19 cellular contexts compared by ENCODE assay signal in the genomic region with DNA sequence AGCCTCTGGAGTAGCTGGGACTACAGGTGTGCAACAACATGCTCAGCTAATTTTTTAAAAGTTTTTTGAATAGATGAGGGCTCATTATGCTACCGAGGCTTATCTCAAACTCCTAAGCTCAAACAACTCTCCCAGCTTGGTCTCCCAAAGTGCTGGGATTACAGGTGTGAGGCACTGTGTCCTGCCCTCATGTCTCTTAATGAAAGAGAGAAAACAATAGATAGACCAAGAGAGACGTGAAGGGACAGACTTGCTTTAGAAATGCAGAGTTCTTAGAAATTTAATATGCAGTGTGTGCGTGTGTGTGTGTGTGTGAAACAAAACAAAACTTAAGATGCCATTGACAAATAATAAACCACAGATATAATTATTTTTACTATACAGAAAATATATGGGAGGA.
A peak's percentile ranks its signal among the peaks of the same experiment; 100 is the strongest.
DNase-seq lines count a peak whose midpoint lies in the region; ATAC-seq, FAIRE-seq and TF ChIP-seq lines count a peak whose summit lies in the region.
"Had no signal": no experiment of that assay in that cellular context is flagged by ENCODE, and none has a peak within 500 bp of the region (broad histone marks: within the 10 kb centered on the region; RNA-seq: fewer than 3 reads in every experiment).

No MANE protein-coding gene starts in this region.

- no peak for TF ChIP-seq CTCF in H9 (conservative IDR thresholded peaks at IDR 0.05)
- no peak for TF ChIP-seq CTCF in H1 (IDR thresholded peaks at IDR 0.05; ENCODE audit: control extremely low read depth in 1 of 3, insufficient read depth in 1 of 3, low read depth in 1 of 3, low read length in 3 of 3)

- TF ChIP-seq RAD21 in H1 (IDR thresholded peaks at IDR 0.05 in 1 of 2, conservative IDR thresholded peaks at IDR 0.05 in 1 of 2; ENCODE audit: low read depth in 2 of 2, low read length in 2 of 2) = no peak

- TF ChIP-seq EP300 in H1 (IDR thresholded peaks at IDR 0.05; ENCODE audit: borderline replicate concordance in 1 of 2, low read depth in 2 of 2, low read length in 2 of 2) = no peak

- H4K91ac ChIP-seq in H9 (ENCODE audit: insufficient read length, low read depth, low read length) (no peak overlapping the region), H1 (replicated peaks; ENCODE audit: insufficient read length, low read length) (no peak overlapping the region)

- H3K9ac ChIP-seq in BLaER1 (no peak overlapping the region), H9 (ENCODE audit: extremely low read depth, insufficient read length, low read length) (no peak overlapping the region), H1 (replicated peaks in 1 of 4; ENCODE audit: extremely low read depth in 1 of 4, low read depth in 3 of 4, low read length in 3 of 4) (no peak overlapping the region)

- no peak overlapping the region for H3K4me3 ChIP-seq in BLaER1
- H3K4me3 ChIP-seq in H1 (ENCODE audit: extremely low read depth in 1 of 4, insufficient read depth in 2 of 4, low read depth in 3 of 4, low read length in 4 of 4) = no peak overlapping the region

- H3K56ac ChIP-seq in H9 (ENCODE audit: insufficient read length, low read depth, low read length) (no peak overlapping the region), H1 (replicated peaks; ENCODE audit: insufficient read length, low read depth, low read length) (no peak overlapping the region)

- H4K8ac ChIP-seq in H9 (replicated peaks; ENCODE audit: insufficient read length, low read depth, low read length) (no peak overlapping the region), H1 (ENCODE audit: extremely low read depth, insufficient read depth, low read length) (no peak overlapping the region)

- no peaks in the 10 kb centered on the region for H3K79me1 ChIP-seq in H9 (ENCODE audit: insufficient read depth, low read depth, low read length, poor library complexity, severe bottlenecking)
- no peaks in the 10 kb centered on the region for H3K79me1 ChIP-seq in H1 (ENCODE audit: low read depth, low read length)

- H3K9me3 ChIP-seq in BLaER1 = peaks cover 27% of the 10 kb centered on the region
- H3K9me3 ChIP-seq in H9 (ENCODE audit: control insufficient read depth, low read depth, low read length) = no peaks in the 10 kb centered on the region
- peaks cover 0 to 6% of the 10 kb centered on the region in 2 experiments; a peak in 1 of 4 replicates for H3K9me3 ChIP-seq in H1 (ENCODE audit: insufficient read depth in 2 of 2, low read depth in 1 of 2, low read length in 1 of 2)

- H3K4ac ChIP-seq in H9 (ENCODE audit: low read depth, low read length) (no peak overlapping the region), H1 (replicated peaks; ENCODE audit: insufficient read length, low read depth, low read length) (no peak overlapping the region)

- H3K4me3 Mint-ChIP-seq in H9 = no peak overlapping the region
- no peak overlapping the region for H3K4me3 Mint-ChIP-seq in activated CD8-positive, alpha-beta memory T cell treated with anti-CD3 and anti-CD28 coated beads, Interleukin-2, amount 10 ng/mL, durations not matched to agents 7 days and 5 days
- H3K4me3 Mint-ChIP-seq: B cell; CD4-positive, alpha-beta memory T cell had no signal

- no peak overlapping the region for H2BK120ac ChIP-seq in H9 (ENCODE audit: low read depth, low read length, poor library complexity, severe bottlenecking)
- no peak overlapping the region for H2BK120ac ChIP-seq in H1 (replicated peaks; ENCODE audit: low read depth, low read length)

- H3K4me2 ChIP-seq in BLaER1 (peak overlapping the region; percentile 52; the same call in 1 of the 2 replicates), H9 (ENCODE audit: insufficient read depth, insufficient read length, low read length) (no peak overlapping the region), H1 (ENCODE audit: insufficient read depth in 1 of 2, low read depth in 2 of 2, low read length in 2 of 2) (no peak overlapping the region)

- no CpG with 5 or more reads among the region's 3 CpGs for WGBS in H9 (ENCODE audit: extremely low coverage, insufficient read length, low lambda C conversion rate)
- WGBS in H1 (ENCODE audit: extremely low coverage in 1 of 2, insufficient coverage in 1 of 2, insufficient read length in 1 of 2, insufficient replicate concordance in 2 of 2, low coverage in 1 of 2, low lambda C conversion rate in 2 of 2, missing lambda C conversion rate in 1 of 2), 2 experiments = 66% methylated on average over 3 of the region's 3 CpGs; no CpG with 5 or more reads in 1 of the 2 experiments

- H2BK12ac ChIP-seq in H9 (ENCODE audit: insufficient read length, low read depth, low read length) = no peak overlapping the region
- H2BK12ac ChIP-seq in H1 (ENCODE audit: low read depth, low read length) = peak overlapping the region; percentile 50; the same call in 1 of the 2 replicates

- H3K4me1 ChIP-seq in BLaER1 (peaks cover 31% of the 10 kb centered on the region), H9 (ENCODE audit: insufficient read depth, low read length) (peaks cover 7% of the 10 kb centered on the region; the same call in 1 of the 2 replicates), H1 (replicated peaks in 1 of 4; ENCODE audit: control insufficient read depth in 3 of 4, insufficient read depth in 4 of 4, low read length in 3 of 4) (peaks cover 0 to 3% (median 0%) of the 10 kb centered on the region in 4 experiments; a peak in 2 of 7 replicates)

- CTCF ChIA-PET in H1 (lab: Charles Lee; ENCODE audit: partially characterized antibody) = interaction anchor here (1.1 to 7.5 kb wide), 4 partner anchors 47 to 122 kb away, joined by 4 to 47 read pairs (median 4); a partner anchor contains a TSS
- CTCF ChIA-PET in activated CD8-positive, alpha-beta memory T cell treated with anti-CD3 and anti-CD28 coated beads, Interleukin-2, amount 10 ng/mL, durations not matched to agents 7 days and 5 days (lab: Charles Lee) = interaction anchor here (1.3 to 1.7 kb wide), 2 partner anchors 12 to 122 kb away, joined by 4 to 5 read pairs; no protein-coding TSS in a partner anchor

- H3T11ph ChIP-seq in H9 (ENCODE audit: low read length) = no peak overlapping the region

- POLR2A ChIA-PET in H1 (lab: Charles Lee; ENCODE audit: partially characterized antibody) = interaction anchor here (1.1 to 1.2 kb wide), 2 partner anchors 8 to 106 kb away, joined by 3 read pairs; no protein-coding TSS in a partner anchor

- H2BK20ac ChIP-seq in H9 (ENCODE audit: low read depth, low read length, poor library complexity, severe bottlenecking) (no peak overlapping the region), H1 (ENCODE audit: low read length) (no peak overlapping the region)

- DNase-seq in H9 = no peak
- no peak for DNase-seq in H1 (ENCODE audit: low read depth in 1 of 2, low spot score in 2 of 2)
- DNase-seq in activated CD8-positive, alpha-beta memory T cell treated with anti-CD3 and anti-CD28 coated beads, Interleukin-2, amount 10 ng/mL, durations not matched to agents 7 days and 5 days = no peak
- no peak for DNase-seq in NCI-H82 treated with DMSO at 0.1 percent for 48 hours (lab: John Stamatoyannopoulos, UW; ENCODE audit: unreplicated experiment)
- DNase-seq: C1 segment of cervical spinal cord; Calu3; CD4-positive, alpha-beta memory T cell; COR-L47; DMS53; DMS79 treated with DMSO at 0.1 percent for 48 hours; GF-D8; HCEC 1CT had no signal

- FAIRE-seq in H1 (lab: Jason Lieb, UNC) = no peak
- FAIRE-seq: A204.1, GM12891, GM18507 had no signal

- H2AK5ac ChIP-seq in H9 (ENCODE audit: insufficient read length, low read length) (no peak overlapping the region), H1 (ENCODE audit: low read depth, low read length) (no peak overlapping the region)

- no peak overlapping the region for H2BK15ac ChIP-seq in H9 (ENCODE audit: low read depth, low read length)
- no peak overlapping the region for H2BK15ac ChIP-seq in H1 (ENCODE audit: low read length)

- no peak overlapping the region for H4K5ac ChIP-seq in H9 (ENCODE audit: insufficient read length, low read depth, low read length)
- no peak overlapping the region for H4K5ac ChIP-seq in H1 (ENCODE audit: insufficient read length, low read depth, low read length)

- H2AFZ ChIP-seq in H9 (ENCODE audit: low read length) = no peak overlapping the region
- H2AFZ ChIP-seq in H1 (ENCODE audit: low read length) = no peak overlapping the region

- H3K4me1 Mint-ChIP-seq in H9 = peaks cover 24 to 26% of the 10 kb centered on the region in 2 experiments
- H3K4me1 Mint-ChIP-seq in activated CD8-positive, alpha-beta memory T cell treated with anti-CD3 and anti-CD28 coated beads, Interleukin-2, amount 10 ng/mL, durations not matched to agents 7 days and 5 days = no peaks in the 10 kb centered on the region
- H3K4me1 Mint-ChIP-seq: B cell; CD4-positive, alpha-beta memory T cell had no signal

- TF ChIP-seq POLR2A in H1 (IDR thresholded peaks at IDR 0.05; ENCODE audit: control extremely low read depth in 1 of 2, low read depth in 2 of 2, low read length in 2 of 2) = no peak

- peaks cover 63% of the 10 kb centered on the region for H3K36me3 ChIP-seq in BLaER1
- 0 out of 8 replicates have a peak, but pooled peaks cover 0 to 4% (median 0%) of the 10 kb centered on the region in 4 experiments for H3K36me3 ChIP-seq in H1 (ENCODE audit: control insufficient read depth in 2 of 4, insufficient read depth in 4 of 4, low read length in 3 of 4)

- H3K23me2 ChIP-seq in H9 (ENCODE audit: insufficient read length, low read depth, low read length, poor library complexity, severe bottlenecking) (no peaks in the 10 kb centered on the region), H1 (ENCODE audit: low read depth, low read length) (peaks cover 3% of the 10 kb centered on the region; the same call in 1 of the 2 replicates)

- peak overlapping the region in 2 of 3 experiments; percentile 2 to 29; a peak in 2 of 7 replicates for H3K27ac Mint-ChIP-seq in H9
- H3K27ac Mint-ChIP-seq in activated CD8-positive, alpha-beta memory T cell treated with anti-CD3 and anti-CD28 coated beads, Interleukin-2, amount 10 ng/mL, durations not matched to agents 7 days and 5 days = no peak overlapping the region
- H3K27ac Mint-ChIP-seq: B cell; CD4-positive, alpha-beta memory T cell had no signal

- H3K27ac ChIP-seq in BLaER1 (no peak overlapping the region), H9 (ENCODE audit: insufficient read length, low read depth, low read length) (no peak overlapping the region), H1 (ENCODE audit: low read depth, low read length) (no peak overlapping the region)
- H3K27ac ChIP-seq: 22Rv1 had no signal

- H3K14ac ChIP-seq in H9 (ENCODE audit: insufficient read depth, low read length) (no peak overlapping the region), H1 (ENCODE audit: insufficient read length) (no peak overlapping the region)

- H3K18ac ChIP-seq in H9 (ENCODE audit: insufficient read length, low read depth, low read length) (no peak overlapping the region), H1 (ENCODE audit: extremely low read depth, low read length) (no peak overlapping the region)

- H3K79me2 ChIP-seq in H9 (ENCODE audit: insufficient read depth, low read length) (no peaks in the 10 kb centered on the region), H1 (ENCODE audit: control insufficient read depth in 1 of 2, insufficient read depth in 2 of 2, low read length in 2 of 2) (no peaks in the 10 kb centered on the region)

- no peak for ATAC-seq in activated CD8-positive, alpha-beta memory T cell treated with anti-CD3 and anti-CD28 coated beads, Interleukin-2, amount 10 ng/mL, durations not matched to agents 7 days and 5 days
- no peak for ATAC-seq in GM21825 (IDR thresholded peaks at IDR 0.05; ENCODE audit: unreplicated experiment)

- no peaks in the 10 kb centered on the region for H3K27me3 ChIP-seq in BLaER1
- H3K27me3 ChIP-seq in H9 (ENCODE audit: insufficient read depth, low read length) = no peaks in the 10 kb centered on the region
- no peaks in the 10 kb centered on the region for H3K27me3 ChIP-seq in H1 (replicated peaks in 1 of 4; ENCODE audit: control insufficient read depth in 3 of 4, extremely low read depth in 1 of 4, insufficient read depth in 3 of 4, low read length in 3 of 4)

- peaks cover 12 to 20% of the 10 kb centered on the region in 2 experiments for H3K9me3 Mint-ChIP-seq in H9
- peaks cover 6% of the 10 kb centered on the region for H3K9me3 Mint-ChIP-seq in activated CD8-positive, alpha-beta memory T cell treated with anti-CD3 and anti-CD28 coated beads, Interleukin-2, amount 10 ng/mL, durations not matched to agents 7 days and 5 days (ENCODE audit: low read depth)

- H3K23ac ChIP-seq in H9 (ENCODE audit: insufficient read length, low read depth, low read length) (no peak overlapping the region), H1 (ENCODE audit: insufficient read length) (no peak overlapping the region)

- H3K36me3 Mint-ChIP-seq in H9 (ENCODE audit: insufficient read depth in 1 of 3, low read depth in 3 of 3) = peaks cover 19 to 28% (median 28%) of the 10 kb centered on the region in 3 experiments
- H3K36me3 Mint-ChIP-seq in activated CD8-positive, alpha-beta memory T cell treated with anti-CD3 and anti-CD28 coated beads, Interleukin-2, amount 10 ng/mL, durations not matched to agents 7 days and 5 days = peaks cover 25% of the 10 kb centered on the region

- H3K27me3 Mint-ChIP-seq in H9 (ENCODE audit: low read depth) = peaks cover 1% of the 10 kb centered on the region; the same call in 1 of the 2 replicates
- H3K27me3 Mint-ChIP-seq in activated CD8-positive, alpha-beta memory T cell treated with anti-CD3 and anti-CD28 coated beads, Interleukin-2, amount 10 ng/mL, durations not matched to agents 7 days and 5 days = no peaks in the 10 kb centered on the region
- H3K27me3 Mint-ChIP-seq: B cell; CD4-positive, alpha-beta memory T cell had no signal

- H2BK5ac ChIP-seq in H9 (ENCODE audit: insufficient read length, low read length) (no peak overlapping the region), H1 (ENCODE audit: low read depth, low read length) (no peak overlapping the region)

- H4K20me1 ChIP-seq in BLaER1 (no peaks in the 10 kb centered on the region), H9 (ENCODE audit: control insufficient read depth, insufficient read depth, insufficient read length) (no peaks in the 10 kb centered on the region), H1 (replicated peaks in 1 of 2; ENCODE audit: control insufficient read depth in 1 of 2, insufficient read depth in 2 of 2, low read length in 2 of 2) (no peaks in the 10 kb centered on the region)
